ENCODE assay signal across 8 cellular contexts in the genomic region with DNA sequence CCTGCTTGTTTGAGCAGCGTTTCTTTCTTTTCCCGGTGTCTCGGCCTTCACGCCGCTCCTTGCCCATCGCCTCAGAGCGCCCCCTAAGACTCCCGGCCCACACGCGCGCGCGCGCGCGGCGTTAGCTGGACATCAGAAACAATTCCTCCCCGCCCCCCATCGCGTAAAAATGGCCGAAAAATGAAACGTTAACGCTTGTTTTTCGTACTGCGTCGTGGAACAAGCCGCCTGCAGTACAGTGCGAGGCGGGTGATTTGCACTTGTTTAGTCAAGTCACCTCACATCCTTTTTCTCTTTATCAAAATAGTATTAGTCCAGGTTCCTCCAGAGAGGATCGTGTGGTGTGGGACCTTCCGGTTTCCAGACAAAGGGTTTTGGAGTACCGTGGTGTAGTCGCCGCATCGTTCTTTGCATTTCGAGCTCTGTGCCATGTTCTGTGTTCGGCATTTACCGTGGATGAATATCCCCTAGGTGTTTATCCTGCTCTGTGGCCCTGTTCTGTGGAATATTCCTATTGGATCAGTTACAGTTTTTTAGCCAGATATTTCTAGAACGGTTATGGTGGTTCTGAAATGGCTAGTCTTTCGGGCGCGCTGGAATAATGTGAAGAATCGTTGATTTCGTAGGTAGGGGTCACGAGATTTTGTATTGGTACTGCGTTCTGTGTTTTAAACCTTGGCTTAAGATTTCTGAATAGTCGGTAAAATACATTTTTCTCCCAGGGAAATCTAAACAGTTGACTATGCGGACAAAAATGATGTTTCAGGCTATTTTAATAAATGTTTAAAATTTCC. TPM values are rescaled to one million over a fixed set of nuclear protein-coding genes. Genes with fewer than 3 reads are reported as not detected.
DNase-seq lines count a peak whose midpoint lies in the region; ATAC-seq and TF ChIP-seq lines count a peak whose summit lies in the region.

No MANE protein-coding gene starts in this region.

- H3K9ac ChIP-seq in BLaER1 treated with 17β-estradiol and CSF1 and Interleukin-3, amounts not matched to agents 10 nM and 100 nM: peak overlapping the region; percentile 98 to 100 (median 100)

- peaks cover 0 to 54% (median 40%) of the 10 kb centered on the region in 11 experiments; a peak in 17 of 22 replicates for H3K36me3 ChIP-seq in BLaER1 treated with 17β-estradiol and CSF1 and Interleukin-3, amounts not matched to agents 10 nM and 100 nM

- no peaks in the 10 kb centered on the region for H3K9me3 Mint-ChIP-seq in stimulated activated memory B cell treated with anti-CD40 and anti-IgM and Interleukin-4, amounts not matched to agents 10 μg/mL and 1 μg/mL and 100 μg/mL, for 72 hours

- peak overlapping the region; percentile 80 to 98 (median 88) for H3K4me2 ChIP-seq in BLaER1 treated with 17β-estradiol and CSF1 and Interleukin-3, amounts not matched to agents 10 nM and 100 nM

- peak overlapping the region; percentile 92 for H3K27ac Mint-ChIP-seq in stimulated activated memory B cell treated with anti-CD40 and anti-IgM and Interleukin-4, amounts not matched to agents 10 μg/mL and 1 μg/mL and 100 μg/mL, for 72 hours

- peaks cover 51% of the 10 kb centered on the region for H3K4me1 Mint-ChIP-seq in stimulated activated memory B cell treated with anti-CD40 and anti-IgM and Interleukin-4, amounts not matched to agents 10 μg/mL and 1 μg/mL and 100 μg/mL, for 72 hours

- H3K9me3 ChIP-seq in BLaER1 treated with 17β-estradiol and CSF1 and Interleukin-3, amounts not matched to agents 10 nM and 100 nM (replicated peaks in 1 of 11): no peaks in the 10 kb centered on the region

- DNase-seq in NCI-H774 (lab: John Stamatoyannopoulos, UW): peak; percentile 61
- peak; percentile 50 for DNase-seq in activated T-cell treated with anti-CD3 and anti-CD28 coated beads for 1 hour (ENCODE audit: low read depth)
- no peak for DNase-seq in epithelial cell of proximal tubule (ENCODE audit: low read depth)
- DNase-seq in mucosa of gallbladder (ENCODE audit: low spot score): peak; percentile 79

- peak overlapping the region; percentile 90 for H3K4me3 Mint-ChIP-seq in stimulated activated memory B cell treated with anti-CD40 and anti-IgM and Interleukin-4, amounts not matched to agents 10 μg/mL and 1 μg/mL and 100 μg/mL, for 72 hours

- TF ChIP-seq CTCF in epithelial cell of proximal tubule (conservative IDR thresholded peaks at IDR 0.05; ENCODE audit: low read depth, low read length): peak; percentile 45

- peaks cover 32% of the 10 kb centered on the region for H3K36me3 Mint-ChIP-seq in stimulated activated memory B cell treated with anti-CD40 and anti-IgM and Interleukin-4, amounts not matched to agents 10 μg/mL and 1 μg/mL and 100 μg/mL, for 72 hours

- H3K27ac ChIP-seq in BLaER1 treated with 17β-estradiol and CSF1 and Interleukin-3, amounts not matched to agents 10 nM and 100 nM: peak overlapping the region; percentile 97 to 100 (median 100)

- H3K27me3 ChIP-seq in BLaER1 treated with 17β-estradiol and CSF1 and Interleukin-3, amounts not matched to agents 10 nM and 100 nM: no peaks in the 10 kb centered on the region

- peaks cover 41 to 50% (median 46%) of the 10 kb centered on the region in 10 experiments for H3K4me1 ChIP-seq in BLaER1 treated with 17β-estradiol and CSF1 and Interleukin-3, amounts not matched to agents 10 nM and 100 nM

- H3K4me3 ChIP-seq in BLaER1 treated with 17β-estradiol and CSF1 and Interleukin-3, amounts not matched to agents 10 nM and 100 nM: peak overlapping the region; percentile 82 to 95 (median 88)
- peak overlapping the region; percentile 86 for H3K4me3 ChIP-seq in epithelial cell of proximal tubule (ENCODE audit: low read depth, low read length)

- H3K27me3 Mint-ChIP-seq in stimulated activated memory B cell treated with anti-CD40 and anti-IgM and Interleukin-4, amounts not matched to agents 10 μg/mL and 1 μg/mL and 100 μg/mL, for 72 hours: no peaks in the 10 kb centered on the region

- H4K20me1 ChIP-seq in BLaER1 treated with 17β-estradiol and CSF1 and Interleukin-3, amounts not matched to agents 10 nM and 100 nM: peaks cover 43 to 76% (median 52%) of the 10 kb centered on the region in 11 experiments

- ATAC-seq in GM18909 (IDR thresholded peaks at IDR 0.05; ENCODE audit: poor library complexity, unreplicated experiment): peak; percentile 37
- ATAC-seq in HG03354 (IDR thresholded peaks at IDR 0.05; ENCODE audit: poor library complexity, severe bottlenecking, unreplicated experiment): peak; percentile 34
- peak; percentile 52 for ATAC-seq in stimulated activated memory B cell treated with anti-CD40 and anti-IgM and Interleukin-4, amounts not matched to agents 10 μg/mL and 1 μg/mL and 100 μg/mL, for 72 hours

RNA-seq across cellular contexts. Expression of a gene that starts 1.0 kb away (rescaled TPM):
- 175 and 183 TPM in 2 replicates for total RNA-seq in epithelial cell of proximal tubule
- total RNA-seq in mucosa of gallbladder: 161 TPM

RNA-seq across cellular contexts. Expression of a gene that starts 47.1 kb away (rescaled TPM):
- total RNA-seq in epithelial cell of proximal tubule (54.0 and 77.6 TPM in 2 replicates), mucosa of gallbladder (73.3 TPM)
